In the genomic region with DNA sequence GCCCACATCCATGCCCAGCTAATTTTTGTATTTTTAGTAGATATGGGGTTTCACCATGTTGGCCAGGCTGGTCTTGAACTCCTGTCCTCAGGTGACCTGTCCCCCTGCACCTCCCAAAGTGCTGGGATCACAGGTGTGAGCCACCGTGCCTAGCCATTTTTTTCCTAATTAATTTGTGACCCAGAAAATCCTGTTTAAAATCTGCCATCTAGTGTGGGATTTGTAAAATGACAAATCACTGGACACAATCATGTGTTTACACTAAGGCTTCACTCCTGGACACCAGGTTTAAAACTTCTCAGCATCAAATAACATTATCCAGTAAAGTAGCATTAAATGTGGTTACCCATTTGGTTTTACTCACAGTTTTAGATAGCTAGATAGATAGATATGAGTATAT, we compare ENCODE assay signal across 9 cellular contexts. TPM values are rescaled to one million over a fixed set of nuclear protein-coding genes. Genes with fewer than 3 reads are reported as not detected.
DNase-seq lines count a peak whose midpoint lies in the region; ATAC-seq, FAIRE-seq and TF ChIP-seq lines count a peak whose summit lies in the region.
"Had no signal": no experiment of that assay in that cellular context is flagged by ENCODE, and none has a peak within 500 bp of the region (broad histone marks: within the 10 kb centered on the region; RNA-seq: fewer than 3 reads in every experiment).

No MANE protein-coding gene starts in this region.

- no peaks in the 10 kb centered on the region for H3K9me1 ChIP-seq in keratinocyte (ENCODE audit: control insufficient read depth, extremely low read depth, insufficient read depth, low read length)

- no peaks in the 10 kb centered on the region for H3K9me2 ChIP-seq in GM23248 (ENCODE audit: insufficient read depth)

- no peaks in the 10 kb centered on the region for H3K36me3 ChIP-seq in BE2C
- no peaks in the 10 kb centered on the region for H3K36me3 ChIP-seq in GM23248 (ENCODE audit: low read depth)
- H3K36me3 ChIP-seq in keratinocyte (ENCODE audit: control insufficient read depth in 2 of 2, extremely low read depth in 1 of 2, insufficient read depth in 2 of 2, low read length in 2 of 2): no peaks in the 10 kb centered on the region

- H3K9ac ChIP-seq in GM23248: no peak overlapping the region
- no peak overlapping the region for H3K9ac ChIP-seq in keratinocyte (ENCODE audit: control insufficient read depth, extremely low read depth, insufficient read depth, low read length)

- no peak overlapping the region for H3K4me3 ChIP-seq in BE2C (ENCODE audit: low read depth, low read length)
- H3K4me3 ChIP-seq in GM23248: no peak overlapping the region
- H3K4me3 ChIP-seq in keratinocyte (ENCODE audit: control insufficient read depth in 2 of 3, extremely low read depth in 1 of 3, insufficient read depth in 2 of 3, low read depth in 1 of 3, low read length in 3 of 3): no peak overlapping the region

- H3K9me3 ChIP-seq in BE2C: no peaks in the 10 kb centered on the region
- H3K9me3 ChIP-seq in GM23248 (ENCODE audit: low read depth): no peaks in the 10 kb centered on the region
- no peaks in the 10 kb centered on the region for H3K9me3 ChIP-seq in keratinocyte (ENCODE audit: control insufficient read depth, low read depth, low read length)

- H3K27me3 ChIP-seq in BE2C (no peaks in the 10 kb centered on the region), GM23248 (replicated peaks; ENCODE audit: insufficient read depth) (no peaks in the 10 kb centered on the region; the same call in 1 of the 2 replicates), keratinocyte (ENCODE audit: control insufficient read depth, extremely low read depth, insufficient read depth, low read length) (no peaks in the 10 kb centered on the region)

- no peaks in the 10 kb centered on the region for H3K9me3 Mint-ChIP-seq in activated T-cell treated with anti-CD3 and anti-CD28 coated beads, Interleukin-2, amount 50 U/mL, for 4 hours

- H3K4me2 ChIP-seq in GM23248 (ENCODE audit: unreplicated experiment) (no peak overlapping the region), keratinocyte (ENCODE audit: control insufficient read depth, extremely low read depth, insufficient read depth, low read depth, low read length) (no peak overlapping the region)

- H3K27ac ChIP-seq in GM23248 (no peak overlapping the region), keratinocyte (ENCODE audit: control insufficient read depth, insufficient read depth, low read length) (no peak overlapping the region)

- no peak for ATAC-seq in activated T-cell treated with anti-CD3 and anti-CD28 coated beads, Interleukin-2, amount 50 U/mL, for 4 hours
- no peak for ATAC-seq in GM18907 (IDR thresholded peaks at IDR 0.05; ENCODE audit: unreplicated experiment)
- no peak for ATAC-seq in HG03460 (IDR thresholded peaks at IDR 0.05; ENCODE audit: unreplicated experiment)
- no peak for ATAC-seq in HG02884 (IDR thresholded peaks at IDR 0.05; ENCODE audit: unreplicated experiment)

- no peaks in the 10 kb centered on the region for H3K4me1 ChIP-seq in BE2C
- no peaks in the 10 kb centered on the region for H3K4me1 ChIP-seq in GM23248 (ENCODE audit: insufficient read depth)
- no peaks in the 10 kb centered on the region for H3K4me1 ChIP-seq in keratinocyte (ENCODE audit: control insufficient read depth, extremely low read depth, insufficient read depth, low read length)

- dilution Hi-C loops in keratinocyte (cut with MboI; ENCODE audit: extremely low pct_ligation_motif_present, low sequenced_read_pairs): no loop called here

- TF ChIP-seq CTCF in BE2C (IDR thresholded peaks at IDR 0.05; ENCODE audit: low read depth, low read length) (peak; percentile 39), keratinocyte (optimal IDR thresholded peaks at IDR 0.05 in 1 of 3, IDR thresholded peaks at IDR 0.05 in 1 of 3, conservative IDR thresholded peaks at IDR 0.05 in 1 of 3; ENCODE audit: extremely low read depth in 1 of 3, insufficient read depth in 2 of 3, low read length in 3 of 3) (peak; percentile 1 to 28 (median 20))

- in situ Hi-C loops in GM23248 (cut with MboI): no loop called here

- H3K27me3 Mint-ChIP-seq in activated T-cell treated with anti-CD3 and anti-CD28 coated beads, Interleukin-2, amount 50 U/mL, for 4 hours (ENCODE audit: low read depth): no peaks in the 10 kb centered on the region
- H3K27me3 Mint-ChIP-seq: IgD-negative memory B cell had no signal

- H4K20me1 ChIP-seq in GM23248 (ENCODE audit: insufficient read depth) (no peaks in the 10 kb centered on the region), keratinocyte (ENCODE audit: control insufficient read depth, extremely low read depth, insufficient read depth, low read length) (no peaks in the 10 kb centered on the region)

- H3F3A ChIP-seq in GM23248 (ENCODE audit: insufficient read depth): no peaks in the 10 kb centered on the region

- H2AFZ ChIP-seq in GM23248 (0 out of 2 replicates have a peak overlapping the region, but pooled peaks have one; percentile 11), keratinocyte (ENCODE audit: control insufficient read depth, low read length) (no peak overlapping the region)

- H3K4me1 Mint-ChIP-seq in activated T-cell treated with anti-CD3 and anti-CD28 coated beads, Interleukin-2, amount 50 U/mL, for 4 hours (ENCODE audit: low read depth): no peaks in the 10 kb centered on the region

- H3K4me3 Mint-ChIP-seq in activated T-cell treated with anti-CD3 and anti-CD28 coated beads, Interleukin-2, amount 50 U/mL, for 4 hours: no peak overlapping the region
- H3K4me3 Mint-ChIP-seq: IgD-negative memory B cell had no signal

- no peaks in the 10 kb centered on the region for H3K36me3 Mint-ChIP-seq in activated T-cell treated with anti-CD3 and anti-CD28 coated beads, Interleukin-2, amount 50 U/mL, for 4 hours (ENCODE audit: insufficient read depth)
- H3K36me3 Mint-ChIP-seq: IgD-negative memory B cell had no signal

- DNase-seq in BE2C (no peak), GM23248 (peak; percentile 51), SK-N-DZ (ENCODE audit: low spot score) (peak; percentile 1), keratinocyte (ENCODE audit: low read depth, low spot score) (no peak)
- no peak for DNase-seq in activated T-cell treated with anti-CD3 and anti-CD28 coated beads, Interleukin-2, amount 50 U/mL, for 4 hours

- H3K79me2 ChIP-seq in GM23248 (ENCODE audit: insufficient read depth) (no peaks in the 10 kb centered on the region), keratinocyte (ENCODE audit: control insufficient read depth, insufficient read depth, low read length) (no peaks in the 10 kb centered on the region)

- 0 to 11% methylated on average over 1 of the region's 1 CpG for WGBS in GM23248 (ENCODE audit: low coverage in 1 of 2, low lambda C conversion rate in 2 of 2, missing lambda C conversion rate in 2 of 2), 2 experiments

- no peak for FAIRE-seq in keratinocyte (lab: Jason Lieb, UNC)

RNA-seq across cellular contexts. Expression of a gene that starts 18.6 kb away (rescaled TPM):
- polyA plus RNA-seq in BE2C (2012; ENCODE audit: insufficient read depth, insufficient read length, low read depth): 11.5 TPM
- total RNA-seq in GM23248 (2014; rRNA removed; shearing (Covaris generic)): 20.6 TPM in 2 replicates
- polyA plus RNA-seq in GM23248 (2016; fragmentation: Nextera tagmentation; extraction: Ambion mirVana) (12.0 and 14.3 TPM in 2 replicates), keratinocyte (12.2 to 17.2 TPM (median 12.3 TPM) in 3 replicates)
- polyA plus RNA-seq in SK-N-DZ (2014; cell fraction: cytosol; rRNA removed): 6.2 and 7.0 TPM in 2 replicates
- 8.9 and 10.6 TPM in 2 replicates for polyA plus RNA-seq in SK-N-DZ (2014; cell fraction: nucleus; rRNA removed)
- polyA plus RNA-seq in keratinocyte (2011; ENCODE audit: low read depth): 16.1 TPM
- polyA plus RNA-seq in keratinocyte (2011; cell fraction: cytosol; rRNA removed): 8.4 and 9.1 TPM in 2 replicates
- polyA plus RNA-seq in keratinocyte (2011; cell fraction: nucleus; rRNA removed): 38.3 and 39.6 TPM in 2 replicates
- 9.1 and 12.4 TPM in 2 replicates for polyA plus RNA-seq in keratinocyte (2012; ENCODE audit: low replicate concordance)
- 29.5 to 86.0 TPM (median 48.1 TPM) in 3 replicates for polyA minus RNA-seq in keratinocyte
- polyA minus RNA-seq in keratinocyte (2011; cell fraction: cytosol; rRNA and poly(A)+ RNA removed): 11.9 TPM
- 57.7 and 111 TPM in 2 replicates for polyA minus RNA-seq in keratinocyte (2011; cell fraction: nucleus; rRNA and poly(A)+ RNA removed)
- total RNA-seq in activated T-cell treated with anti-CD3 and anti-CD28 coated beads, Interleukin-2, amount 50 U/mL, for 4 hours: 10 to 100 TPM; 22.9 to 26.5 (median 25.6) TPM

Comparison
In these comparisons a context has a peak if more than half of its experiments do, and no peak if none do; other contexts are left out.
1. DNase-seq: peak in GM23248 (single experiment) and SK-N-DZ (single experiment); none in BE2C (single experiment), keratinocyte (single experiment) and activated T-cell treated with anti-CD3 and anti-CD28 coated beads, Interleukin-2, amount 50 U/mL, for 4 hours (single experiment).